16 cellular contexts compared by ENCODE assay signal in the genomic region with DNA sequence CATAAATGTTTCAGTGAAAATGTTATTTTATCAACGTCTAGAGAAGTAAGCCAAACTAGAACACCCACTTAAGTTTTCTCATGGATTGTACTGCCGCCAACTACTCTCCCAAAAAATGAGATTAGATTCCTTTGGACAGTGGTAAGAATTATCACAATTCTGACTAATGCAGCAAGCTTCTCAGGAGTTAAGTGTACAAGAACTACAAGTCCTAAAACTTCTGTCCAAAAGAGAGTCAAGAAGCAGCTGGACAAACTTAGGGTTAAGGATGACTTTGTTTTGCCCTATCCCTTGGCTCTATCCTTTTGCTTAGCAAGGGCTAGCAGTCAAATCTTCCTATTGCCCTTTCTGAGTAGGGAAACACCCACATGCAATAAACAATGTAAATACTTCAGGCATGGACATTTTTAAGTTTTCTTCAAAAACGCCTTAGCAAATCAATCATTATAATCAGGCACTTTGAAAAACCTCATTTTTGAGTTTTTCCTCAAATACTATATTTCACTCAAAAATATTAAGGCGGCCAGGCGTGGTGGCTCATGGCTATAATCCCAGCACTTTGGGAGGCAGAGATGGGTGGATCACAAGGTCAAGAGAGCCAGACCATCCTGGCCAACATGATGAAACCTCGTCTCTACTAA. TPM values are rescaled to one million over a fixed set of nuclear protein-coding genes. Genes with fewer than 3 reads are reported as not detected.
DNase-seq lines count a peak whose midpoint lies in the region; ATAC-seq and TF ChIP-seq lines count a peak whose summit lies in the region.
"Had no signal": no experiment of that assay in that cellular context is flagged by ENCODE, and none has a peak within 500 bp of the region (broad histone marks: within the 10 kb centered on the region; RNA-seq: fewer than 3 reads in every experiment).

No MANE protein-coding gene starts in this region.

- H3K9me3 ChIP-seq in aorta (ENCODE audit: control insufficient read depth, low read length) (no peaks in the 10 kb centered on the region), endodermal cell (ENCODE audit: control insufficient read depth, low read length) (no peaks in the 10 kb centered on the region)

- H3K9me3 Mint-ChIP-seq in memory B cell (no peaks in the 10 kb centered on the region), endodermal cell (peaks cover 5% of the 10 kb centered on the region)
- H3K9me3 Mint-ChIP-seq: stimulated activated naive CD8-positive, alpha-beta T cell treated with anti-CD3 and anti-CD28 coated beads, Interleukin-15, Interleukin-2, amounts not matched to agents 100 ng/mL and 50 ng/mL, for 24 hours had no signal

- H3K27me3 ChIP-seq in aorta (ENCODE audit: control insufficient read depth in 1 of 2, insufficient read depth in 2 of 2, low read length in 1 of 2): no peaks in the 10 kb centered on the region
- H3K27me3 ChIP-seq in endodermal cell (ENCODE audit: control insufficient read depth, insufficient read depth, low read length, poor library complexity, severe bottlenecking): no peaks in the 10 kb centered on the region

- no peak overlapping the region for H3K4me3 Mint-ChIP-seq in memory B cell
- H3K4me3 Mint-ChIP-seq in endodermal cell: no peak overlapping the region
- H3K4me3 Mint-ChIP-seq: stimulated activated naive CD8-positive, alpha-beta T cell treated with anti-CD3 and anti-CD28 coated beads, Interleukin-15, Interleukin-2, amounts not matched to agents 100 ng/mL and 50 ng/mL, for 24 hours had no signal

- intact Hi-C loops in Right ventricle myocardium inferior (cut with DNase I) (no loop called here), cardiac septum (cut with DNase I) (no loop called here), aorta (cut with DNase I) (loop anchor here in 1 of 2 donors (5.0 kb wide), 1 partner anchor 57 kb away; no protein-coding TSS in a partner anchor)

- DNase-seq in Right ventricle myocardium inferior (ENCODE audit: missing footprints): no peak
- DNase-seq in cardiac septum (ENCODE audit: low spot score): no peak
- DNase-seq in coronary artery (ENCODE audit: low spot score): no peak
- no peak for DNase-seq in memory B cell (ENCODE audit: low spot score in 2 of 2)
- DNase-seq in aorta: no peak
- no peak for DNase-seq in endodermal cell
- no peak for DNase-seq in activated naive CD4-positive, alpha-beta T cell treated with anti-CD3 and anti-CD28 coated beads, Interleukin-2, amount 50 U/mL, for 16 hours
- DNase-seq: activated CD8-positive, alpha-beta memory T cell treated with anti-CD3 and anti-CD28 coated beads, Interleukin-2, amount 50 U/mL, for 4 hours; DMS79 treated with DMSO at 0.1 percent for 48 hours; islet precursor cell; NCI-H2029; nucleus accumbens; stimulated activated CD4-positive, alpha-beta T cell treated with anti-CD3 and anti-CD28 coated beads, Interleukin-2, amount 100 ng/mL, for 48 hours had no signal

- H3K36me3 Mint-ChIP-seq in memory B cell (peaks cover 5% of the 10 kb centered on the region), endodermal cell (ENCODE audit: low read depth) (peaks cover 8% of the 10 kb centered on the region)

- H3K27ac ChIP-seq in coronary artery (peak overlapping the region; percentile 19 to 83), aorta (ENCODE audit: low read depth in 1 of 2, low read length in 2 of 2) (peak overlapping the region; percentile 67 to 68), endodermal cell (ENCODE audit: low read depth, low read length) (no peak overlapping the region)
- H3K27ac ChIP-seq: epithelial cell of prostate had no signal

- H3K4me3 ChIP-seq in coronary artery (peak overlapping the region; percentile 48), aorta (ENCODE audit: low read length in 2 of 2) (peak overlapping the region in 1 of 2 donors; percentile 48), endodermal cell (ENCODE audit: low read length) (no peak overlapping the region)

- H3K27me3 Mint-ChIP-seq in memory B cell: no peaks in the 10 kb centered on the region
- H3K27me3 Mint-ChIP-seq in endodermal cell (ENCODE audit: insufficient read depth): no peaks in the 10 kb centered on the region
- H3K27me3 Mint-ChIP-seq: stimulated activated naive CD8-positive, alpha-beta T cell treated with anti-CD3 and anti-CD28 coated beads, Interleukin-15, Interleukin-2, amounts not matched to agents 100 ng/mL and 50 ng/mL, for 24 hours had no signal

- H3K4me1 ChIP-seq in aorta (ENCODE audit: control insufficient read depth in 1 of 2, insufficient read depth in 2 of 2, low read length in 2 of 2): peaks cover 1 to 4% of the 10 kb centered on the region in 2 donors
- peaks cover 5% of the 10 kb centered on the region for H3K4me1 ChIP-seq in endodermal cell (ENCODE audit: control insufficient read depth, insufficient read depth, low read length)

- ATAC-seq in Right ventricle myocardium inferior (peak; percentile 67), memory B cell (ENCODE audit: low read depth) (no peak), aorta (ENCODE audit: low FRiP score) (peak; percentile 41), GM18519 (IDR thresholded peaks at IDR 0.05; ENCODE audit: low FRiP score, unreplicated experiment) (no peak)

- peaks cover 21% of the 10 kb centered on the region for H3K4me1 Mint-ChIP-seq in memory B cell
- H3K4me1 Mint-ChIP-seq in endodermal cell: peaks cover 7% of the 10 kb centered on the region

- H3K36me3 ChIP-seq in aorta (ENCODE audit: control insufficient read depth in 1 of 2, insufficient read depth in 2 of 2, low read length in 1 of 2): no peaks in the 10 kb centered on the region
- H3K36me3 ChIP-seq in endodermal cell (ENCODE audit: control insufficient read depth, insufficient read depth, low read length): peaks cover 5% of the 10 kb centered on the region

- WGBS in aorta, 2 donors: 24 to 25% methylated on average over 6 of the region's 6 CpGs
- 75 to 90% methylated on average over 1 to 6 of the region's 6 CpGs for WGBS in endodermal cell (ENCODE audit: insufficient coverage in 1 of 2, insufficient read length in 1 of 2), 2 experiments

- no peak for TF ChIP-seq CTCF in coronary artery (IDR thresholded peaks at IDR 0.05)
- TF ChIP-seq CTCF in endodermal cell (conservative IDR thresholded peaks at IDR 0.05): no peak

- H3K27ac Mint-ChIP-seq in memory B cell: peak overlapping the region; percentile 47
- no peak overlapping the region for H3K27ac Mint-ChIP-seq in endodermal cell
- H3K27ac Mint-ChIP-seq: stimulated activated naive CD8-positive, alpha-beta T cell treated with anti-CD3 and anti-CD28 coated beads, Interleukin-15, Interleukin-2, amounts not matched to agents 100 ng/mL and 50 ng/mL, for 24 hours had no signal

- H3K9ac ChIP-seq in endodermal cell (ENCODE audit: extremely low read depth, low read length, poor library complexity, severe bottlenecking): no peak overlapping the region

RNA-seq across cellular contexts. Expression of a gene that starts 19.5 kb away (rescaled TPM):
- 144 TPM for total RNA-seq in Right ventricle myocardium inferior
- 118 TPM for total RNA-seq in cardiac septum
- total RNA-seq in aorta: 100 to 1,000 TPM in 1 of 2 donors, 10 to 100 TPM in 1; 96.2 to 117 TPM
- 10 to 100 TPM; 57.0 to 83.2 TPM for polyA plus RNA-seq in aorta
- total RNA-seq in endodermal cell: 100 to 1,000 TPM in 1 of 2 donors, 10 to 100 TPM in 1; 95.4 to 116 TPM
- 124 TPM for polyA plus RNA-seq in endodermal cell (2013, experiment 1 of 2)
- 111 TPM for polyA plus RNA-seq in endodermal cell (2013, experiment 2 of 2)

Comparison
In these comparisons a context has a peak if more than half of its experiments do, and no peak if none do; other contexts are left out.
1. ATAC-seq: peak in Right ventricle myocardium inferior (single experiment) and aorta (single experiment); none in memory B cell (single experiment) and GM18519 (single experiment).